9 cellular contexts compared by ENCODE assay signal in genomic region chr15:73922186-73923151, GRCh38. TPM values are rescaled to one million over a fixed set of nuclear protein-coding genes. Genes with fewer than 3 reads are reported as not detected.
A peak's percentile ranks its signal among the peaks of the same experiment; 100 is the strongest.
DNase-seq lines count a peak whose midpoint lies in the region; ATAC-seq and TF ChIP-seq lines count a peak whose summit lies in the region.
"Had no signal": no experiment of that assay in that cellular context is flagged by ENCODE, and none has a peak within 500 bp of the region (broad histone marks: within the 10 kb centered on the region; RNA-seq: fewer than 3 reads in every experiment).

No MANE protein-coding gene starts in this region.

- peak overlapping the region; percentile 70 for H3K18ac ChIP-seq in H9 (ENCODE audit: insufficient read length, low read depth, low read length)

- no peak overlapping the region for H2BK120ac ChIP-seq in H9 (ENCODE audit: low read depth, low read length, poor library complexity, severe bottlenecking)

- no peak overlapping the region for H2AK5ac ChIP-seq in H9 (ENCODE audit: insufficient read length, low read length)

- H2BK12ac ChIP-seq in H9 (ENCODE audit: insufficient read length, low read depth, low read length) = no peak overlapping the region

- no peak overlapping the region for H4K91ac ChIP-seq in H9 (ENCODE audit: insufficient read length, low read depth, low read length)

- peaks cover 15 to 17% (median 16%) of the 10 kb centered on the region in 3 experiments for H3K36me3 Mint-ChIP-seq in H9 (ENCODE audit: insufficient read depth in 1 of 3, low read depth in 3 of 3)

- H3K4me1 Mint-ChIP-seq in H9 = peaks cover 45 to 52% of the 10 kb centered on the region in 2 experiments
- peaks cover 45% of the 10 kb centered on the region for H3K4me1 Mint-ChIP-seq in stimulated activated naive CD8-positive, alpha-beta T cell treated with anti-CD3 and anti-CD28 coated beads, Interleukin-15, amount 100 ng/mL, for 72 hours

- peaks cover 3% of the 10 kb centered on the region for H3F3A ChIP-seq in PC-3 (ENCODE audit: low read length, unreplicated experiment)

- H3K4me3 ChIP-seq in PC-3 (ENCODE audit: low read length) = peak overlapping the region; percentile 90; the same call in 1 of the 2 replicates
- H3K4me3 ChIP-seq in foreskin fibroblast (ENCODE audit: low read depth in 1 of 2, low read length in 2 of 2) = peak overlapping the region; percentile 0 to 7
- peak overlapping the region; percentile 17 for H3K4me3 ChIP-seq in skeletal muscle cell (ENCODE audit: low read depth, low read length)

- H3K79me1 ChIP-seq in H9 (ENCODE audit: insufficient read depth, low read depth, low read length, poor library complexity, severe bottlenecking) = no peaks in the 10 kb centered on the region

- TF ChIP-seq CTCF in H9 (conservative IDR thresholded peaks at IDR 0.05) = no peak
- TF ChIP-seq CTCF in PC-3 (conservative IDR thresholded peaks at IDR 0.05; ENCODE audit: low read depth, low read length) = no peak
- TF ChIP-seq CTCF in foreskin fibroblast (IDR thresholded peaks at IDR 0.05; ENCODE audit: low read depth, low read length) = no peak

- no peak overlapping the region for H2BK20ac ChIP-seq in H9 (ENCODE audit: low read depth, low read length, poor library complexity, severe bottlenecking)

- H4K8ac ChIP-seq in H9 (replicated peaks; ENCODE audit: insufficient read length, low read depth, low read length) = no peak overlapping the region

- peaks cover 6 to 11% of the 10 kb centered on the region in 2 experiments; a peak in 4 of 5 replicates for H3K9me3 Mint-ChIP-seq in H9
- H3K9me3 Mint-ChIP-seq in stimulated activated naive CD8-positive, alpha-beta T cell treated with anti-CD3 and anti-CD28 coated beads, Interleukin-15, amount 100 ng/mL, for 72 hours = peaks cover 8 to 10% of the 10 kb centered on the region in 2 donors

- no CpG with 5 or more reads among the region's 19 CpGs for WGBS in H9 (ENCODE audit: extremely low coverage, insufficient read length, low lambda C conversion rate)

- H3K9me2 ChIP-seq in PC-3 (replicated peaks; ENCODE audit: low read length) = no peaks in the 10 kb centered on the region

- ATAC-seq in PC-3 = no peak
- no peak for ATAC-seq in HG03280 (IDR thresholded peaks at IDR 0.05; ENCODE audit: unreplicated experiment)
- ATAC-seq in stimulated activated naive CD8-positive, alpha-beta T cell treated with anti-CD3 and anti-CD28 coated beads, Interleukin-15, amount 100 ng/mL, for 72 hours = no peak
- no peak for ATAC-seq in HG02798 (IDR thresholded peaks at IDR 0.05; ENCODE audit: poor library complexity, unreplicated experiment)

- BruUV-seq in PC-3 (replicated peaks; lab: Mats Ljungman, UMichigan) = no TSS peak

- H3K9ac ChIP-seq in H9 (ENCODE audit: extremely low read depth, insufficient read length, low read length) (no peak overlapping the region), PC-3 (ENCODE audit: low read length) (no peak overlapping the region)

- H3K27me3 Mint-ChIP-seq in H9 (ENCODE audit: low read depth) = peaks cover 13% of the 10 kb centered on the region
- H3K27me3 Mint-ChIP-seq in stimulated activated naive CD8-positive, alpha-beta T cell treated with anti-CD3 and anti-CD28 coated beads, Interleukin-15, amount 100 ng/mL, for 72 hours = peaks cover 6% of the 10 kb centered on the region

- H3K79me2 ChIP-seq in H9 (ENCODE audit: insufficient read depth, low read length) = no peaks in the 10 kb centered on the region
- peaks cover 91% of the 10 kb centered on the region for H3K79me2 ChIP-seq in PC-3 (ENCODE audit: low read length)

- no peak overlapping the region for H3T11ph ChIP-seq in H9 (ENCODE audit: low read length)

- intact Hi-C loops in PC-3 (cut with micrococcal nuclease) = no loop called here

- no peak overlapping the region for H3K56ac ChIP-seq in H9 (ENCODE audit: insufficient read length, low read depth, low read length)

- peak overlapping the region in 1 of 3 experiments; percentile 34; a peak in 2 of 7 replicates for H3K27ac Mint-ChIP-seq in H9
- H3K27ac Mint-ChIP-seq in stimulated activated naive CD8-positive, alpha-beta T cell treated with anti-CD3 and anti-CD28 coated beads, Interleukin-15, amount 100 ng/mL, for 72 hours = peak overlapping the region in 1 of 2 donors; percentile 69

- H3K23me2 ChIP-seq in H9 (ENCODE audit: insufficient read length, low read depth, low read length, poor library complexity, severe bottlenecking) = peaks cover 13% of the 10 kb centered on the region

- H3K14ac ChIP-seq in H9 (ENCODE audit: insufficient read depth, low read length) = peak overlapping the region; percentile 34; the same call in 1 of the 2 replicates

- H2AFZ ChIP-seq in H9 (ENCODE audit: low read length) (no peak overlapping the region), PC-3 (ENCODE audit: low read length) (no peak overlapping the region)

- no peak overlapping the region for H3K23ac ChIP-seq in H9 (ENCODE audit: insufficient read length, low read depth, low read length)

- no peak overlapping the region for H2BK5ac ChIP-seq in H9 (ENCODE audit: insufficient read length, low read length)

- no peak overlapping the region for H3K4ac ChIP-seq in H9 (ENCODE audit: low read depth, low read length)

- H3K27ac ChIP-seq in H9 (ENCODE audit: insufficient read length, low read depth, low read length) = no peak overlapping the region
- H3K27ac ChIP-seq in PC-3 (ENCODE audit: low read length) = peak overlapping the region; percentile 71

- DNase-seq in H9 (peak; percentile 72), PC-3 (no peak), foreskin fibroblast (peak in 1 of 2 donors; percentile 81), skeletal muscle cell (ENCODE audit: low read depth) (no peak), NCI-H1930 (lab: John Stamatoyannopoulos, UW) (no peak)
- DNase-seq in stimulated activated naive CD8-positive, alpha-beta T cell treated with anti-CD3 and anti-CD28 coated beads, Interleukin-15, amount 100 ng/mL, for 72 hours = no peak
- DNase-seq: SIG-M5 had no signal

- H3K27me3 ChIP-seq in H9 (ENCODE audit: insufficient read depth, low read length) (no peaks in the 10 kb centered on the region), PC-3 (ENCODE audit: low read length) (no peaks in the 10 kb centered on the region)

- H3K4me1 ChIP-seq in H9 (ENCODE audit: insufficient read depth, low read length) = peaks cover 19% of the 10 kb centered on the region; the same call in 1 of the 2 replicates
- peaks cover 86% of the 10 kb centered on the region for H3K4me1 ChIP-seq in PC-3 (ENCODE audit: insufficient read depth, low read length)

- no peak overlapping the region for H2BK15ac ChIP-seq in H9 (ENCODE audit: low read depth, low read length)

- peaks cover 50% of the 10 kb centered on the region for H3K36me3 ChIP-seq in PC-3 (ENCODE audit: low read depth, low read length)

- H3K4me2 ChIP-seq in H9 (ENCODE audit: insufficient read depth, insufficient read length, low read length) = peak overlapping the region; percentile 22
- peak overlapping the region; percentile 83 for H3K4me2 ChIP-seq in PC-3 (ENCODE audit: low read length)

- H3K4me3 Mint-ChIP-seq in H9 = peak overlapping the region; percentile 33 to 66; a peak in 3 of 5 replicates
- H3K4me3 Mint-ChIP-seq in stimulated activated naive CD8-positive, alpha-beta T cell treated with anti-CD3 and anti-CD28 coated beads, Interleukin-15, amount 100 ng/mL, for 72 hours = no peak overlapping the region

- H4K20me1 ChIP-seq in H9 (ENCODE audit: control insufficient read depth, insufficient read depth, insufficient read length) = no peaks in the 10 kb centered on the region
- no peaks in the 10 kb centered on the region for H4K20me1 ChIP-seq in PC-3 (ENCODE audit: low read length)

- CTCF ChIA-PET in PC-3 (lab: Charles Lee) = no interaction called here

- H3K9me3 ChIP-seq in H9 (ENCODE audit: control insufficient read depth, low read depth, low read length) = no peaks in the 10 kb centered on the region
- no peaks in the 10 kb centered on the region for H3K9me3 ChIP-seq in PC-3 (ENCODE audit: low read length)

- POLR2A ChIA-PET in PC-3 (lab: Charles Lee; ENCODE audit: unreplicated experiment) = no interaction called here

- no peak overlapping the region for H4K5ac ChIP-seq in H9 (ENCODE audit: insufficient read length, low read depth, low read length)

RNA-seq across cellular contexts. Expression of gene LOXL1, which starts 3.8 kb away (rescaled TPM):
- total RNA-seq in H9 (2021) (6.9 and 9.1 TPM in 2 replicates), PC-3 (2014; rRNA removed) (224 and 249 TPM in 2 replicates)

RNA-seq across cellular contexts. Expression of gene TBC1D21, which starts 49.1 kb away (rescaled TPM):
- not detected in 2 replicates for total RNA-seq in H9 (2021)
- total RNA-seq in PC-3 (2014; rRNA removed) = not detected in 2 replicates

Comparison
In these comparisons a context has a peak if more than half of its experiments do, and no peak if none do; other contexts are left out.
1. H3K4me3 Mint-ChIP-seq: peak in H9 (2 of 2); none in stimulated activated naive CD8-positive, alpha-beta T cell treated with anti-CD3 and anti-CD28 coated beads, Interleukin-15, amount 100 ng/mL, for 72 hours (0 of 2).
2. H3K4me3 ChIP-seq: peak in every context shown above with its lines; median percentile 90 in PC-3; 17 in skeletal muscle cell; 4 in foreskin fibroblast.
3. RNA of gene LOXL1, which starts 3.8 kb away (total RNA-seq): 224 to 249 TPM in PC-3; 6.9 to 9.1 TPM in H9; every median in the first group is over 10 times any median in the second.